In genomic region chr7:100483101-100483727, GRCh38 we compare ENCODE assay signal across 8 cellular contexts. TPM values are rescaled to one million over a fixed set of nuclear protein-coding genes. Genes with fewer than 3 reads are reported as not detected.
DNase-seq lines count a peak whose midpoint lies in the region; ATAC-seq lines count a peak whose summit lies in the region.

No MANE protein-coding gene starts in this region.

- peaks cover 8 to 11% of the 10 kb centered on the region in 2 donors for H3K4me1 ChIP-seq in mucosa of rectum (ENCODE audit: control insufficient read depth in 2 of 2, insufficient read depth in 2 of 2, low read length in 2 of 2)

- H3K9me3 ChIP-seq in mucosa of rectum (ENCODE audit: control insufficient read depth in 2 of 2, low read length in 2 of 2) = no peaks in the 10 kb centered on the region

- peak overlapping the region in 1 of 2 donors; percentile 32 for H3K27ac ChIP-seq in mucosa of rectum (ENCODE audit: low read depth in 2 of 2, low read length in 2 of 2)

- peak overlapping the region; percentile 56 to 66 for H3K9ac ChIP-seq in mucosa of rectum (ENCODE audit: low read depth in 1 of 2, low read length in 2 of 2)

- H3K4me3 ChIP-seq in mucosa of rectum (ENCODE audit: low read length in 2 of 2) = peak overlapping the region; percentile 58 to 67

- peak; percentile 36 for DNase-seq in DMS153 treated with DMSO at 0.1 percent for 48 hours (lab: John Stamatoyannopoulos, UW; ENCODE audit: unreplicated experiment)
- DNase-seq in DMS153 (lab: John Stamatoyannopoulos, UW) = no peak
- DNase-seq in NCI-H460 (ENCODE audit: extremely low read depth, low read depth) = peak; percentile 36
- peak; percentile 76 for DNase-seq in activated T-cell treated with anti-CD3 and anti-CD28 coated beads for 1 hour (ENCODE audit: low read depth)
- peak; percentile 54 for DNase-seq in epidermal melanocyte (ENCODE audit: insufficient read length, low spot score)
- DNase-seq in stimulated activated CD8-positive, alpha-beta memory T cell treated with anti-CD3 and anti-CD28 coated beads, Interleukin-4, amount 100 ng/mL, for 24 hours (ENCODE audit: low read depth) = peak; percentile 77

- no peaks in the 10 kb centered on the region for H3K36me3 ChIP-seq in mucosa of rectum (ENCODE audit: control insufficient read depth in 2 of 2, insufficient read depth in 2 of 2, low read length in 2 of 2)

- peak; percentile 43 for ATAC-seq in HG02884 (IDR thresholded peaks at IDR 0.05; ENCODE audit: unreplicated experiment)

- H3K27me3 ChIP-seq in mucosa of rectum (ENCODE audit: control insufficient read depth in 2 of 2, insufficient read depth in 2 of 2, low read length in 2 of 2) = no peaks in the 10 kb centered on the region

RNA-seq across cellular contexts. Expression of gene NYAP1, which starts 0.5 kb away (rescaled TPM):
- total RNA-seq in NCI-H460 (2014; rRNA removed; shearing (Covaris generic)) = 0.47 and 1.2 TPM in 2 replicates
- polyA plus RNA-seq in NCI-H460 (2014; cell fraction: nucleus; rRNA removed) = 0.74 and 1.3 TPM in 2 replicates

RNA-seq across cellular contexts. Expression of gene TSC22D4, which starts 4.2 kb away (rescaled TPM):
- 28.2 and 29.9 TPM in 2 replicates for total RNA-seq in NCI-H460 (2014; rRNA removed; shearing (Covaris generic))
- polyA plus RNA-seq in NCI-H460 (2014; cell fraction: nucleus; rRNA removed) = 17.8 and 26.9 TPM in 2 replicates

RNA-seq across cellular contexts. Expression of gene SPACDR, which starts 19.2 kb away (rescaled TPM):
- 0.27 and 0.43 TPM in 2 replicates for total RNA-seq in NCI-H460 (2014; rRNA removed; shearing (Covaris generic))
- polyA plus RNA-seq in NCI-H460 (2014; cell fraction: nucleus; rRNA removed) = 0.47 TPM in 1 of 2 replicates, not detected in the other

RNA-seq across cellular contexts. Expression of gene PPP1R35, which starts 46.9 kb away (rescaled TPM):
- 74.0 and 85.1 TPM in 2 replicates for total RNA-seq in NCI-H460 (2014; rRNA removed; shearing (Covaris generic))
- polyA plus RNA-seq in NCI-H460 (2014; cell fraction: nucleus; rRNA removed) = 198 and 292 TPM in 2 replicates

RNA-seq across cellular contexts. Expression of gene MEPCE, which starts 53.6 kb away (rescaled TPM):
- 30.9 and 33.1 TPM in 2 replicates for total RNA-seq in NCI-H460 (2014; rRNA removed; shearing (Covaris generic))
- polyA plus RNA-seq in NCI-H460 (2014; cell fraction: nucleus; rRNA removed) = 33.0 and 37.4 TPM in 2 replicates
